ENCODE assay signal across 1 cellular context in genomic region chr12:111313833-111314259, GRCh38.
TF ChIP-seq lines count a peak whose summit lies in the region.

No MANE protein-coding gene starts in this region.

TF ChIP-seq in GM12878, 131 proteins besides CTCF, POLR2A, EP300 and RAD21 (continued from another document):
- TF ChIP-seq USF2 (IDR thresholded peaks at IDR 0.05; ENCODE audit: borderline replicate concordance, low read depth, low read length) (no peak), TCF12 (IDR thresholded peaks at IDR 0.05; ENCODE audit: low read depth, low read length) (0 out of 2 replicates have a peak, but pooled peaks have one; percentile 5), SUZ12 (IDR thresholded peaks at IDR 0.05; ENCODE audit: unreplicated experiment) (no peak), ZNF384 (IDR thresholded peaks at IDR 0.05; ENCODE audit: borderline replicate concordance, low read depth, low read length) (no peak), RCOR1 (conservative IDR thresholded peaks at IDR 0.05; ENCODE audit: low read depth, low read length) (no peak), KAT2A (conservative IDR thresholded peaks at IDR 0.05; ENCODE audit: control insufficient read depth, low read depth, low read length) (no peak), GATAD2B (conservative IDR thresholded peaks at IDR 0.05; ENCODE audit: low read depth) (no peak), FOXM1 (IDR thresholded peaks at IDR 0.05; ENCODE audit: low read depth, low read length) (no peak), ZBTB4 (CRISPR knock-in tag; IDR thresholded peaks at IDR 0.05) (no peak), E2F8 (IDR thresholded peaks at IDR 0.05; ENCODE audit: low read depth, partially characterized antibody) (no peak), SUPT20H (IDR thresholded peaks at IDR 0.05; ENCODE audit: borderline replicate concordance, control insufficient read depth, low read depth, low read length) (no peak), RAD51 (IDR thresholded peaks at IDR 0.05) (no peak), MLLT1 (IDR thresholded peaks at IDR 0.05) (no peak), WRNIP1 (IDR thresholded peaks at IDR 0.05; ENCODE audit: borderline replicate concordance, low read depth, low read length) (no peak)
